2 cellular contexts compared by ENCODE assay signal in the genomic region with DNA sequence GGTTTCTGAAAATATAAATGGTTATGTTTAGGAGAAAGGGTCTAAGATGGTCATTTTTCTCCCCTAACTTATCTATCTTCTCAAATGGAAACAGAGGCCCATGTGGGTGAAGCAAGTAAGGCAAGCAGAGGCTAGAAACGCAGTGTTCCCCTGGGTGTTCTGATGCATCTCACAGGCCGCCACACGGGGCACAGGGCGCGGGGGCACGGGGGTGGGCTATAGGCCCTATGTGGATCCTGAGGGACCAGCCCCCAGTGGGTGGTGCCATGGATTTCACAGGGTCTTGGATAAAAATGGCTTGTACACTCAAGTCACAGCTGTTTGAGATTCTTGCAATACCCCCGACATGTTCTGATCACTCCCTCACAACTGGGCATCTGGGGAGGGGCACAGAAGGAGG.
TF ChIP-seq lines count a peak whose summit lies in the region.

No MANE protein-coding gene starts in this region.

TF ChIP-seq in A549, 52 proteins besides CTCF, POLR2A, EP300 and RAD21 (continued from another document):
- TF ChIP-seq, protein P1, sequence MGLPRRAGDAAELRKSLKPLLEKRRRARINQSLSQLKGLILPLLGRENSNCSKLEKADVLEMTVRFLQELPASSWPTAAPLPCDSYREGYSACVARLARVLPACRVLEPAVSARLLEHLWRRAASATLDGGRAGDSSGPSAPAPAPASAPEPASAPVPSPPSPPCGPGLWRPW (IDR thresholded peaks at IDR 0.05): no peak
- no peak for TF ChIP-seq RNF2 (IDR thresholded peaks at IDR 0.05; ENCODE audit: borderline replicate concordance, low read depth)
- TF ChIP-seq POLR2AphosphoS2 (conservative IDR thresholded peaks at IDR 0.05; ENCODE audit: low read length): no peak
- TF ChIP-seq RFX5 (IDR thresholded peaks at IDR 0.05): no peak
- TF ChIP-seq NPAS2 (CRISPR knock-in tag; IDR thresholded peaks at IDR 0.05; ENCODE audit: borderline replicate concordance): no peak
- TF ChIP-seq HDAC2 (IDR thresholded peaks at IDR 0.05): no peak
- TF ChIP-seq ZNF302 (CRISPR knock-in tag; IDR thresholded peaks at IDR 0.05): no peak
- TF ChIP-seq BHLHE40 (IDR thresholded peaks at IDR 0.05; ENCODE audit: low read depth, low read length): no peak
- no peak for TF ChIP-seq CEBPB (IDR thresholded peaks at IDR 0.05)
- no peak for TF ChIP-seq JUNB (IDR thresholded peaks at IDR 0.05)
- TF ChIP-seq CBX8 (IDR thresholded peaks at IDR 0.05): no peak
- TF ChIP-seq, protein P2, sequence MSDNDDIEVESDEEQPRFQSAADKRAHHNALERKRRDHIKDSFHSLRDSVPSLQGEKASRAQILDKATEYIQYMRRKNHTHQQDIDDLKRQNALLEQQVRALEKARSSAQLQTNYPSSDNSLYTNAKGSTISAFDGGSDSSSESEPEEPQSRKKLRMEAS (IDR thresholded peaks at IDR 0.05): no peak
- no peak for TF ChIP-seq CHD2 (IDR thresholded peaks at IDR 0.05; ENCODE audit: low read length, partially characterized antibody)
- no peak for TF ChIP-seq JUN (IDR thresholded peaks at IDR 0.05)
- TF ChIP-seq GATA3 (IDR thresholded peaks at IDR 0.05; ENCODE audit: borderline replicate concordance): no peak
- TF ChIP-seq EHMT2 (IDR thresholded peaks at IDR 0.05; ENCODE audit: low read depth): no peak
- no peak for TF ChIP-seq HOXA7 (CRISPR knock-in tag; IDR thresholded peaks at IDR 0.05)
- no peak for TF ChIP-seq HOXB13 (CRISPR knock-in tag; IDR thresholded peaks at IDR 0.05; ENCODE audit: low read depth)
- TF ChIP-seq, protein P3, sequence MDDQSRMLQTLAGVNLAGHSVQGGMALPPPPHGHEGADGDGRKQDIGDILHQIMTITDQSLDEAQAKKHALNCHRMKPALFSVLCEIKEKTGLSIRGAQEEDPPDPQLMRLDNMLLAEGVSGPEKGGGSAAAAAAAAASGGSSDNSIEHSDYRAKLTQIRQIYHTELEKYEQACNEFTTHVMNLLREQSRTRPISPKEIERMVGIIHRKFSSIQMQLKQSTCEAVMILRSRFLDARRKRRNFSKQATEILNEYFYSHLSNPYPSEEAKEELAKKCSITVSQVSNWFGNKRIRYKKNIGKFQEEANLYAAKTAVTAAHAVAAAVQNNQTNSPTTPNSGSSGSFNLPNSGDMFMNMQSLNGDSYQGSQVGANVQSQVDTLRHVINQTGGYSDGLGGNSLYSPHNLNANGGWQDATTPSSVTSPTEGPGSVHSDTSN (IDR thresholded peaks at IDR 0.05): no peak
TF ChIP-seq in A549: peak in this region for 0.

TF ChIP-seq in IMR-90, 13 proteins besides CTCF, POLR2A, EP300 and RAD21 (continued from another document):
- TF ChIP-seq, protein P4, sequence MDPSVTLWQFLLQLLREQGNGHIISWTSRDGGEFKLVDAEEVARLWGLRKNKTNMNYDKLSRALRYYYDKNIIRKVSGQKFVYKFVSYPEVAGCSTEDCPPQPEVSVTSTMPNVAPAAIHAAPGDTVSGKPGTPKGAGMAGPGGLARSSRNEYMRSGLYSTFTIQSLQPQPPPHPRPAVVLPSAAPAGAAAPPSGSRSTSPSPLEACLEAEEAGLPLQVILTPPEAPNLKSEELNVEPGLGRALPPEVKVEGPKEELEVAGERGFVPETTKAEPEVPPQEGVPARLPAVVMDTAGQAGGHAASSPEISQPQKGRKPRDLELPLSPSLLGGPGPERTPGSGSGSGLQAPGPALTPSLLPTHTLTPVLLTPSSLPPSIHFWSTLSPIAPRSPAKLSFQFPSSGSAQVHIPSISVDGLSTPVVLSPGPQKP (IDR thresholded peaks at IDR 0.05; ENCODE audit: borderline replicate concordance, low read depth, low read length): no peak
- TF ChIP-seq RCOR1 (IDR thresholded peaks at IDR 0.05; ENCODE audit: insufficient replicate concordance, low read length): no peak
- no peak for TF ChIP-seq MAFK (IDR thresholded peaks at IDR 0.05; ENCODE audit: low read depth, low read length)
- TF ChIP-seq CHD1 (IDR thresholded peaks at IDR 0.05; ENCODE audit: low read depth, low read length): no peak
- no peak for TF ChIP-seq SMC3 (IDR thresholded peaks at IDR 0.05; ENCODE audit: low read depth, low read length)
- TF ChIP-seq MXI1 (IDR thresholded peaks at IDR 0.05; ENCODE audit: borderline replicate concordance, low read depth, low read length): no peak
- TF ChIP-seq BHLHE40 (IDR thresholded peaks at IDR 0.05; ENCODE audit: low read depth, low read length): no peak
- no peak for TF ChIP-seq CEBPB (IDR thresholded peaks at IDR 0.05; ENCODE audit: low read depth, low read length)
- TF ChIP-seq FOS (IDR thresholded peaks at IDR 0.05; ENCODE audit: low read depth, low read length): no peak
